Comparison of ENCODE assay signal across 27 cellular contexts in genomic region chr1:9061252-9061948, GRCh38. TPM values are rescaled to one million over a fixed set of nuclear protein-coding genes. Genes with fewer than 3 reads are reported as not detected.
DNase-seq lines count a peak whose midpoint lies in the region; ATAC-seq and TF ChIP-seq lines count a peak whose summit lies in the region.
"Had no signal": no experiment of that assay in that cellular context is flagged by ENCODE, and none has a peak within 500 bp of the region (broad histone marks: within the 10 kb centered on the region; RNA-seq: fewer than 3 reads in every experiment).

No MANE protein-coding gene starts in this region.

- DNase-seq in AG10803 (ENCODE audit: low read depth) = peak; percentile 33
- DNase-seq in M059J (ENCODE audit: low read depth) = peak; percentile 48
- DNase-seq in chondrocyte (ENCODE audit: low spot score) = no peak
- DNase-seq in posterior vena cava (ENCODE audit: low spot score) = peak; percentile 62
- no peak for DNase-seq in immature natural killer cell
- DNase-seq in NCI-H748 (lab: John Stamatoyannopoulos, UW; ENCODE audit: unreplicated experiment) = no peak
- DNase-seq in CD14-positive monocyte (ENCODE audit: low spot score) = no peak
- DNase-seq: ACHN; activated CD4-positive, alpha-beta T cell treated with anti-CD3 and anti-CD28 coated beads, Interleukin-2, amount 10 ng/mL, durations not matched to agents 24 days and 14 days; activated naive CD4-positive, alpha-beta T cell treated with Interleukin-2 at 50 U/mL for 16 hours; aorta; CD8-positive, alpha-beta T cell; HCEC 1CT; KBM-7; mesendoderm; NCI-H1105 treated with DMSO at 0.1 percent for 48 hours; NCI-H774; retina; stimulated activated naive CD8-positive, alpha-beta T cell treated with anti-CD3 and anti-CD28 coated beads, Interleukin-15, amount 100 ng/mL, for 72 hours; SW 1271 had no signal

- H3K4me1 Mint-ChIP-seq in chondrocyte (ENCODE audit: low read depth) = peaks cover 30% of the 10 kb centered on the region
- no peaks in the 10 kb centered on the region for H3K4me1 Mint-ChIP-seq in immature natural killer cell
- peaks cover 48% of the 10 kb centered on the region for H3K4me1 Mint-ChIP-seq in CD14-positive monocyte
- H3K4me1 Mint-ChIP-seq: stimulated activated naive CD8-positive, alpha-beta T cell treated with anti-CD3 and anti-CD28 coated beads, Interleukin-15, amount 100 ng/mL, for 72 hours had no signal

- H3K36me3 Mint-ChIP-seq in chondrocyte (ENCODE audit: low read depth) (no peaks in the 10 kb centered on the region), immature natural killer cell (no peaks in the 10 kb centered on the region), CD14-positive monocyte (peaks cover 0 to 3% of the 10 kb centered on the region in 2 donors)
- H3K36me3 Mint-ChIP-seq: CD8-positive, alpha-beta T cell; neural progenitor cell had no signal

- no peaks in the 10 kb centered on the region for H3K27me3 Mint-ChIP-seq in chondrocyte (ENCODE audit: low read depth)
- H3K27me3 Mint-ChIP-seq in immature natural killer cell (ENCODE audit: low read depth in 3 of 3) = peaks cover 0 to 4% (median 4%) of the 10 kb centered on the region in 3 donors
- H3K27me3 Mint-ChIP-seq in CD14-positive monocyte (ENCODE audit: low read depth in 3 of 3) = no peaks in the 10 kb centered on the region
- H3K27me3 Mint-ChIP-seq: stimulated activated naive CD8-positive, alpha-beta T cell treated with anti-CD3 and anti-CD28 coated beads, Interleukin-15, amount 100 ng/mL, for 72 hours had no signal

- H3K4me3 Mint-ChIP-seq in chondrocyte (ENCODE audit: unreplicated experiment) (no peak overlapping the region), immature natural killer cell (no peak overlapping the region), CD14-positive monocyte (peak overlapping the region in 1 of 2 donors; percentile 24)
- H3K4me3 Mint-ChIP-seq: activated CD4-positive, alpha-beta T cell treated with anti-CD3 and anti-CD28 coated beads, Interleukin-2, amount 10 ng/mL, durations not matched to agents 24 days and 14 days; CD8-positive, alpha-beta T cell; neural progenitor cell; stimulated activated naive CD8-positive, alpha-beta T cell treated with anti-CD3 and anti-CD28 coated beads, Interleukin-15, amount 100 ng/mL, for 72 hours had no signal

- H3K9me3 Mint-ChIP-seq in chondrocyte (ENCODE audit: low read depth) = no peaks in the 10 kb centered on the region
- H3K9me3 Mint-ChIP-seq in immature natural killer cell = no peaks in the 10 kb centered on the region
- H3K9me3 Mint-ChIP-seq in CD14-positive monocyte = peaks cover 0 to 9% (median 0%) of the 10 kb centered on the region in 7 donors
- H3K9me3 Mint-ChIP-seq: activated CD4-positive, alpha-beta T cell treated with anti-CD3 and anti-CD28 coated beads, Interleukin-2, amount 10 ng/mL, durations not matched to agents 24 days and 14 days; CD8-positive, alpha-beta T cell; neural progenitor cell; stimulated activated naive CD8-positive, alpha-beta T cell treated with anti-CD3 and anti-CD28 coated beads, Interleukin-15, amount 100 ng/mL, for 72 hours had no signal

- intact Hi-C loops in posterior vena cava (cut with DNase I) = no loop called here
- intact Hi-C loops in CD14-positive monocyte (cut with micrococcal nuclease) = loop anchor here in 1 of 2 donors (5.0 kb wide), 1 partner anchor 36 kb away; no protein-coding TSS in a partner anchor

- no peak for ATAC-seq in GM18858 (IDR thresholded peaks at IDR 0.05; ENCODE audit: unreplicated experiment)
- ATAC-seq: CD8-positive, alpha-beta T cell; stimulated activated naive CD8-positive, alpha-beta T cell treated with anti-CD3 and anti-CD28 coated beads, Interleukin-15, amount 100 ng/mL, for 72 hours had no signal

- H3K27ac Mint-ChIP-seq in chondrocyte (ENCODE audit: unreplicated experiment) = peak overlapping the region; percentile 0
- H3K27ac Mint-ChIP-seq in immature natural killer cell = no peak overlapping the region
- peak overlapping the region in 3 of 7 donors; percentile 6 to 26 (median 15) for H3K27ac Mint-ChIP-seq in CD14-positive monocyte
- H3K27ac Mint-ChIP-seq: activated CD4-positive, alpha-beta T cell treated with anti-CD3 and anti-CD28 coated beads, Interleukin-2, amount 10 ng/mL, durations not matched to agents 24 days and 14 days; CD8-positive, alpha-beta T cell; stimulated activated naive CD8-positive, alpha-beta T cell treated with anti-CD3 and anti-CD28 coated beads, Interleukin-15, amount 100 ng/mL, for 72 hours had no signal

- H3K4me3 ChIP-seq in AG10803 (ENCODE audit: low read length) = no peak overlapping the region
- H3K4me3 ChIP-seq: heart left ventricle, neural progenitor cell had no signal

- no peak for TF ChIP-seq CTCF in AG10803 (conservative IDR thresholded peaks at IDR 0.05; ENCODE audit: low read length)
- no peak for TF ChIP-seq CTCF in chondrocyte (IDR thresholded peaks at IDR 0.05)
- no peak for TF ChIP-seq CTCF in CD14-positive monocyte (IDR thresholded peaks at IDR 0.05)

RNA-seq across cellular contexts. Expression of gene SLC2A5, which starts 8.0 kb away (rescaled TPM):
- 4.2 and 7.1 TPM in 2 replicates for total RNA-seq in M059J (2014; rRNA removed; shearing (Covaris generic))
- 0.27 to 0.73 TPM (median 0.41 TPM) in 3 replicates for total RNA-seq in chondrocyte
- 1 to 10 TPM; 2.0 to 3.2 TPM for total RNA-seq in posterior vena cava
- polyA plus RNA-seq in immature natural killer cell = under 1 TPM in 1 of 3 donors, not detected in 2; 0.07 TPM
- 1 to 10 TPM in 1 of 2 donors, under 1 TPM in 1; 0.75 to 1.3 TPM for polyA plus RNA-seq in CD14-positive monocyte
- total RNA-seq: activated CD4-positive, alpha-beta T cell treated with anti-CD3 and anti-CD28 coated beads, Interleukin-2, amount 10 ng/mL, durations not matched to agents 24 days and 14 days; CD8-positive, alpha-beta T cell; Daoy had no signal

RNA-seq across cellular contexts. Expression of gene SLC2A7, which starts 35.2 kb away (rescaled TPM):
- not detected in 2 replicates for total RNA-seq in M059J (2014; rRNA removed; shearing (Covaris generic))
- not detected in 3 replicates for total RNA-seq in chondrocyte
- not detected for total RNA-seq in posterior vena cava
- not detected for polyA plus RNA-seq in immature natural killer cell
- polyA plus RNA-seq in CD14-positive monocyte = not detected
- total RNA-seq: activated CD4-positive, alpha-beta T cell treated with anti-CD3 and anti-CD28 coated beads, Interleukin-2, amount 10 ng/mL, durations not matched to agents 24 days and 14 days; aorta; CD8-positive, alpha-beta T cell; cerebellum; Daoy; fibroblast of lung; ureter had no signal
- polyA plus RNA-seq: aorta, fibroblast of lung had no signal

Comparison
In these comparisons a context has a peak if more than half of its experiments do, and no peak if none do; other contexts are left out.
1. DNase-seq: peak in AG10803 (single experiment), M059J (single experiment) and posterior vena cava (single experiment); none in chondrocyte (single experiment), immature natural killer cell (0 of 3), NCI-H748 (single experiment) and CD14-positive monocyte (single experiment).